9 cellular contexts compared by ENCODE assay signal in the genomic region with DNA sequence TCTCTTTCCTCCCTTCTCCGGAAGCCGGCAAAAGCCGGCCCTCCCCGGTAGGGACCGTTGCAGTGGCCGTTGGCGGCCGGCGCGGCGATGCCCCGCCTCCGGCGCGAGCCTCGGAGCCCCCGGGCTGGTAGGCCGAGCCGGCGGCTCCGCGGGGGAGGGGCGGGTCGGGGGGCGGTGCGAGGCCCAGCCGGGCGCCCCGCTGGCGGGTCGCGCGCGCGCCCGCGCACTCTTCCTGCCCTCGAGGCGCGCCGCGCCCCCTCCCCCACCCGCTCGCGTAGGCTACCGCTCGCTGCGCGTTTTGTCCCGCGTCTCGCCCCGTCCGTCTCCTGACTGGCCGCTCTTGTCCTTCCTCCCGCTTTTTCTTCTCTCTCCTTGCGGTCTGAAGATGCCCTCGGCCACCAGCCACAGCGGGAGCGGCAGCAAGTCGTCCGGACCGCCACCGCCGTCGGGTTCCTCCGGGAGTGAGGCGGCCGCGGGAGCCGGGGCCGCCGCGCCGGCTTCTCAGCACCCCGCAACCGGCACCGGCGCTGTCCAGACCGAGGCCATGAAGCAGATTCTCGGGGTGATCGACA. TPM values are rescaled to one million over a fixed set of nuclear protein-coding genes. Genes with fewer than 3 reads are reported as not detected.
DNase-seq lines count a peak whose midpoint lies in the region; ATAC-seq, FAIRE-seq and TF ChIP-seq lines count a peak whose summit lies in the region.
"Had no signal": no experiment of that assay in that cellular context is flagged by ENCODE, and none has a peak within 500 bp of the region (broad histone marks: within the 10 kb centered on the region; RNA-seq: fewer than 3 reads in every experiment).

No MANE protein-coding gene starts in this region.

- peak; percentile 83 to 90 (median 84) for DNase-seq in CD4-positive, CD25-positive, alpha-beta regulatory T cell
- DNase-seq in NK-92 (lab: John Stamatoyannopoulos, UW; ENCODE audit: unreplicated experiment) (peak; percentile 18), H1 (ENCODE audit: low read depth in 1 of 2, low spot score in 2 of 2) (peak; percentile 53 to 91), mesenteric fat pad (ENCODE audit: low spot score) (peak; percentile 95)
- DNase-seq in activated CD8-positive, alpha-beta memory T cell treated with anti-CD3 and anti-CD28 coated beads, Interleukin-2, amount 10 ng/mL, durations not matched to agents 7 days and 5 days: peak; percentile 93
- DNase-seq in stimulated activated CD8-positive, alpha-beta memory T cell treated with anti-CD3 and anti-CD28 coated beads, Interleukin-15, amount 100 ng/mL, for 1 hour (ENCODE audit: low read depth): peak; percentile 70

- peak overlapping the region; percentile 95 for H3K4me3 ChIP-seq in CD4-positive, CD25-positive, alpha-beta regulatory T cell (ENCODE audit: low read depth, low read length)
- H3K4me3 ChIP-seq in H1 (ENCODE audit: extremely low read depth in 1 of 4, insufficient read depth in 2 of 4, low read depth in 3 of 4, low read length in 4 of 4): peak overlapping the region; percentile 86 to 96 (median 94)

- FAIRE-seq in H1 (lab: Jason Lieb, UNC): no peak
- FAIRE-seq: islet of Langerhans had no signal

- H3K27ac ChIP-seq in CD4-positive, CD25-positive, alpha-beta regulatory T cell (ENCODE audit: insufficient read depth, low read length, poor library complexity, severe bottlenecking): peak overlapping the region; percentile 99
- H3K27ac ChIP-seq in H1 (ENCODE audit: low read depth, low read length): peak overlapping the region; percentile 85

- peaks cover 10% of the 10 kb centered on the region for H3K27me3 Mint-ChIP-seq in CD4-positive, CD25-positive, alpha-beta regulatory T cell
- H3K27me3 Mint-ChIP-seq in activated CD8-positive, alpha-beta memory T cell treated with anti-CD3 and anti-CD28 coated beads, Interleukin-2, amount 10 ng/mL, durations not matched to agents 7 days and 5 days: no peaks in the 10 kb centered on the region

- H3K18ac ChIP-seq in H1 (ENCODE audit: extremely low read depth, low read length): peak overlapping the region; percentile 96

- H2BK20ac ChIP-seq in H1 (ENCODE audit: low read length): no peak overlapping the region

- H3K9me3 Mint-ChIP-seq in CD4-positive, CD25-positive, alpha-beta regulatory T cell: peaks cover 0 to 1% (median 0%) of the 10 kb centered on the region in 7 donors
- no peaks in the 10 kb centered on the region for H3K9me3 Mint-ChIP-seq in activated CD8-positive, alpha-beta memory T cell treated with anti-CD3 and anti-CD28 coated beads, Interleukin-2, amount 10 ng/mL, durations not matched to agents 7 days and 5 days (ENCODE audit: low read depth)

- H2AK5ac ChIP-seq in H1 (ENCODE audit: low read depth, low read length): peak overlapping the region; percentile 79; the same call in 1 of the 2 replicates

- peak in 1 of 2 experiments; percentile 33; a peak in 1 of 3 replicates for TF ChIP-seq EP300 in H1 (IDR thresholded peaks at IDR 0.05; ENCODE audit: borderline replicate concordance in 1 of 2, low read depth in 2 of 2, low read length in 2 of 2)

- H3K79me2 ChIP-seq in H1 (ENCODE audit: control insufficient read depth in 1 of 2, insufficient read depth in 2 of 2, low read length in 2 of 2): peaks cover 44 to 50% of the 10 kb centered on the region in 2 experiments

- H2AFZ ChIP-seq in H1 (ENCODE audit: low read length): no peak overlapping the region

- no peak overlapping the region for H3K23ac ChIP-seq in H1 (ENCODE audit: insufficient read length)

- POLR2A ChIA-PET in H1 (lab: Charles Lee; ENCODE audit: partially characterized antibody): interaction anchor here (1.0 to 13.0 kb wide), 13 partner anchors 7 to 306 kb away, joined by 3 to 176 read pairs (median 4); partner anchors contain the start of genes ABTB2 and NAT10

- peaks cover 49% of the 10 kb centered on the region for H3K4me1 ChIP-seq in CD4-positive, CD25-positive, alpha-beta regulatory T cell (ENCODE audit: control insufficient read depth, insufficient read depth, low read length, poor library complexity, severe bottlenecking)
- peaks cover 0 to 5% (median 3%) of the 10 kb centered on the region in 4 experiments; a peak in 4 of 7 replicates for H3K4me1 ChIP-seq in H1 (replicated peaks in 1 of 4; ENCODE audit: control insufficient read depth in 3 of 4, insufficient read depth in 4 of 4, low read length in 3 of 4)

- no peak overlapping the region for H2BK12ac ChIP-seq in H1 (ENCODE audit: low read depth, low read length)

- TF ChIP-seq POLR2A in H1 (IDR thresholded peaks at IDR 0.05; ENCODE audit: control extremely low read depth in 1 of 2, low read depth in 2 of 2, low read length in 2 of 2): peak; percentile 64 to 76

- H3K14ac ChIP-seq in H1 (ENCODE audit: insufficient read length): peak overlapping the region; percentile 25

- H2BK15ac ChIP-seq in H1 (ENCODE audit: low read length): no peak overlapping the region

- peak overlapping the region; percentile 86 for H3K56ac ChIP-seq in H1 (replicated peaks; ENCODE audit: insufficient read length, low read depth, low read length)

- WGBS in H1 (ENCODE audit: extremely low coverage in 1 of 2, insufficient coverage in 1 of 2, insufficient read length in 1 of 2, insufficient replicate concordance in 2 of 2, low coverage in 1 of 2, low lambda C conversion rate in 2 of 2, missing lambda C conversion rate in 1 of 2), 2 experiments: 0% methylated on average over 28 of the region's 82 CpGs; no CpG with 5 or more reads in 1 of the 2 experiments

- H3K36me3 Mint-ChIP-seq in CD4-positive, CD25-positive, alpha-beta regulatory T cell: peaks cover 8% of the 10 kb centered on the region
- peaks cover 27% of the 10 kb centered on the region for H3K36me3 Mint-ChIP-seq in activated CD8-positive, alpha-beta memory T cell treated with anti-CD3 and anti-CD28 coated beads, Interleukin-2, amount 10 ng/mL, durations not matched to agents 7 days and 5 days

- CTCF ChIA-PET in activated CD8-positive, alpha-beta memory T cell treated with anti-CD3 and anti-CD28 coated beads, Interleukin-2, amount 10 ng/mL, durations not matched to agents 7 days and 5 days (lab: Charles Lee): interaction anchor here (1.6 to 2.8 kb wide), 4 partner anchors 24 to 122 kb away, joined by 4 to 14 read pairs (median 6); partner anchors contain the start of gene NAT10
- CTCF ChIA-PET in H1 (lab: Charles Lee; ENCODE audit: partially characterized antibody): interaction anchor here (1.1 to 1.4 kb wide), 2 partner anchors 36 to 43 kb away, joined by 3 to 6 read pairs; no protein-coding TSS in a partner anchor

- H3K4ac ChIP-seq in H1 (replicated peaks; ENCODE audit: insufficient read length, low read depth, low read length): peak overlapping the region; percentile 97

- H3K79me1 ChIP-seq in H1 (ENCODE audit: low read depth, low read length): no peaks in the 10 kb centered on the region

- no peak overlapping the region for H2BK120ac ChIP-seq in H1 (replicated peaks; ENCODE audit: low read depth, low read length)

- TF ChIP-seq RAD21 in H1 (IDR thresholded peaks at IDR 0.05 in 1 of 2, conservative IDR thresholded peaks at IDR 0.05 in 1 of 2; ENCODE audit: low read depth in 2 of 2, low read length in 2 of 2): no peak

- H3K27me3 ChIP-seq in CD4-positive, CD25-positive, alpha-beta regulatory T cell (ENCODE audit: control insufficient read depth, insufficient read depth, low read length): no peaks in the 10 kb centered on the region
- no peaks in the 10 kb centered on the region for H3K27me3 ChIP-seq in H1 (replicated peaks in 1 of 4; ENCODE audit: control insufficient read depth in 3 of 4, extremely low read depth in 1 of 4, insufficient read depth in 3 of 4, low read length in 3 of 4)

- peak overlapping the region; percentile 96 for H4K8ac ChIP-seq in H1 (ENCODE audit: extremely low read depth, insufficient read depth, low read length)

- peaks cover 13 to 41% (median 27%) of the 10 kb centered on the region in 4 donors for H3K4me1 Mint-ChIP-seq in CD4-positive, CD25-positive, alpha-beta regulatory T cell
- peaks cover 31% of the 10 kb centered on the region for H3K4me1 Mint-ChIP-seq in activated CD8-positive, alpha-beta memory T cell treated with anti-CD3 and anti-CD28 coated beads, Interleukin-2, amount 10 ng/mL, durations not matched to agents 7 days and 5 days

- H3K23me2 ChIP-seq in H1 (ENCODE audit: low read depth, low read length): no peaks in the 10 kb centered on the region

- H3K4me3 Mint-ChIP-seq in CD4-positive, CD25-positive, alpha-beta regulatory T cell: peak overlapping the region; percentile 93 to 100 (median 99)
- peak overlapping the region; percentile 98 for H3K4me3 Mint-ChIP-seq in activated CD8-positive, alpha-beta memory T cell treated with anti-CD3 and anti-CD28 coated beads, Interleukin-2, amount 10 ng/mL, durations not matched to agents 7 days and 5 days

- peak; percentile 68 to 69 for ATAC-seq in CD4-positive, CD25-positive, alpha-beta regulatory T cell (ENCODE audit: low read depth in 2 of 2)
- ATAC-seq in GM19397 (IDR thresholded peaks at IDR 0.05; ENCODE audit: unreplicated experiment): peak; percentile 69
- ATAC-seq in HG03565 (IDR thresholded peaks at IDR 0.05; ENCODE audit: unreplicated experiment): peak; percentile 42
- peak; percentile 77 for ATAC-seq in activated CD8-positive, alpha-beta memory T cell treated with anti-CD3 and anti-CD28 coated beads, Interleukin-2, amount 10 ng/mL, durations not matched to agents 7 days and 5 days

- peak overlapping the region; percentile 97 for H4K5ac ChIP-seq in H1 (ENCODE audit: insufficient read length, low read depth, low read length)

- H4K91ac ChIP-seq in H1 (replicated peaks; ENCODE audit: insufficient read length, low read length): peak overlapping the region; percentile 86

- H4K20me1 ChIP-seq in H1 (replicated peaks in 1 of 2; ENCODE audit: control insufficient read depth in 1 of 2, insufficient read depth in 2 of 2, low read length in 2 of 2): peaks cover 6% of the 10 kb centered on the region in 2 experiments

- no peak for TF ChIP-seq CTCF in H1 (IDR thresholded peaks at IDR 0.05; ENCODE audit: control extremely low read depth in 1 of 3, insufficient read depth in 1 of 3, low read depth in 1 of 3, low read length in 3 of 3)

- H3K9ac ChIP-seq in H1 (replicated peaks in 1 of 4; ENCODE audit: extremely low read depth in 1 of 4, low read depth in 3 of 4, low read length in 3 of 4): peak overlapping the region; percentile 88 to 98 (median 96)

- H3K4me2 ChIP-seq in H1 (ENCODE audit: insufficient read depth in 1 of 2, low read depth in 2 of 2, low read length in 2 of 2): peak overlapping the region; percentile 57 to 79

- no peaks in the 10 kb centered on the region for H3K9me3 ChIP-seq in CD4-positive, CD25-positive, alpha-beta regulatory T cell (ENCODE audit: control insufficient read depth in 2 of 2, low read length in 2 of 2)
- H3K9me3 ChIP-seq in H1 (ENCODE audit: insufficient read depth in 2 of 2, low read depth in 1 of 2, low read length in 1 of 2): no peaks in the 10 kb centered on the region; a peak in 1 of 4 replicates

- no peaks in the 10 kb centered on the region for H3K36me3 ChIP-seq in CD4-positive, CD25-positive, alpha-beta regulatory T cell (ENCODE audit: control insufficient read depth, insufficient read depth, low read length)
- peaks cover 0 to 23% (median 4%) of the 10 kb centered on the region in 4 experiments; a peak in 3 of 8 replicates for H3K36me3 ChIP-seq in H1 (ENCODE audit: control insufficient read depth in 2 of 4, insufficient read depth in 4 of 4, low read length in 3 of 4)

- H2BK5ac ChIP-seq in H1 (ENCODE audit: low read depth, low read length): peak overlapping the region; percentile 95

- peak overlapping the region; percentile 98 to 99 (median 99) for H3K27ac Mint-ChIP-seq in CD4-positive, CD25-positive, alpha-beta regulatory T cell
- H3K27ac Mint-ChIP-seq in activated CD8-positive, alpha-beta memory T cell treated with anti-CD3 and anti-CD28 coated beads, Interleukin-2, amount 10 ng/mL, durations not matched to agents 7 days and 5 days: peak overlapping the region; percentile 97

RNA-seq across cellular contexts. Expression of gene CAPRIN1, which starts 0.6 kb away (rescaled TPM):
- total RNA-seq in CD4-positive, CD25-positive, alpha-beta regulatory T cell: 132 TPM
- 100 to 1,000 TPM in 2 of 4 donors, 10 to 100 TPM in 2; 83.4 to 111 (median 98.4) TPM for polyA plus RNA-seq in CD4-positive, CD25-positive, alpha-beta regulatory T cell
- 100 to 1,000 TPM; 227 to 267 TPM for total RNA-seq in activated CD8-positive, alpha-beta memory T cell treated with anti-CD3 and anti-CD28 coated beads, Interleukin-2, amount 10 ng/mL, durations not matched to agents 7 days and 5 days
- 295 and 317 TPM in 2 replicates for total RNA-seq in H1 (2021; fragmentation: NEBNext Ultra II Directional; extraction: Animal tissue kit (Norgen Biotek cat#: 25700))
- 164 and 221 TPM in 2 replicates for polyA plus RNA-seq in H1 (2011; rRNA removed)
- polyA plus RNA-seq in H1 (2011; cell fraction: cytosol; rRNA removed): 167 TPM
- 216 TPM for polyA plus RNA-seq in H1 (2011; cell fraction: nucleus; rRNA removed)
- 172 to 249 TPM (median 202 TPM) in 4 replicates for polyA plus RNA-seq in H1 (2012, experiment 1 of 2)
- 23.5 TPM for polyA plus RNA-seq in H1 (2012, experiment 2 of 2)
- 191 TPM for polyA plus RNA-seq in H1 (2013, experiment 1 of 2)
- 186 TPM for polyA plus RNA-seq in H1 (2013, experiment 2 of 2)
- polyA minus RNA-seq in H1 (2011; rRNA and poly(A)+ RNA removed): 477 and 512 TPM in 2 replicates
- 178 TPM for polyA minus RNA-seq in H1 (2011; cell fraction: cytosol; rRNA and poly(A)+ RNA removed)
- polyA minus RNA-seq in H1 (2011; cell fraction: nucleus; rRNA and poly(A)+ RNA removed): 276 TPM
- total RNA-seq in mesenteric fat pad: 178 TPM

RNA-seq across cellular contexts. Expression of gene NAT10, which starts 53.3 kb away (rescaled TPM):
- 48.8 TPM for total RNA-seq in CD4-positive, CD25-positive, alpha-beta regulatory T cell
- polyA plus RNA-seq in CD4-positive, CD25-positive, alpha-beta regulatory T cell: 10 to 100 TPM; 24.8 to 42.2 (median 32.3) TPM
- total RNA-seq in activated CD8-positive, alpha-beta memory T cell treated with anti-CD3 and anti-CD28 coated beads, Interleukin-2, amount 10 ng/mL, durations not matched to agents 7 days and 5 days: 10 to 100 TPM; 63.8 to 93.9 TPM
- 88.7 and 89.6 TPM in 2 replicates for total RNA-seq in H1 (2021; fragmentation: NEBNext Ultra II Directional; extraction: Animal tissue kit (Norgen Biotek cat#: 25700))
- polyA plus RNA-seq in H1 (2011; rRNA removed): 66.3 and 67.5 TPM in 2 replicates
- polyA plus RNA-seq in H1 (2011; cell fraction: cytosol; rRNA removed): 53.5 TPM
- 101 TPM for polyA plus RNA-seq in H1 (2011; cell fraction: nucleus; rRNA removed)
- polyA plus RNA-seq in H1 (2012, experiment 1 of 2): 64.5 to 72.7 TPM (median 70.6 TPM) in 4 replicates
- 45.7 TPM for polyA plus RNA-seq in H1 (2012, experiment 2 of 2)
- polyA plus RNA-seq in H1 (2013, experiment 1 of 2): 66.8 TPM
- 60.0 TPM for polyA plus RNA-seq in H1 (2013, experiment 2 of 2)
- 99.2 and 104 TPM in 2 replicates for polyA minus RNA-seq in H1 (2011; rRNA and poly(A)+ RNA removed)
- polyA minus RNA-seq in H1 (2011; cell fraction: cytosol; rRNA and poly(A)+ RNA removed): 56.5 TPM
- polyA minus RNA-seq in H1 (2011; cell fraction: nucleus; rRNA and poly(A)+ RNA removed): 56.3 TPM
- total RNA-seq in mesenteric fat pad: 46.6 TPM

Comparison
In these comparisons a context has a peak if more than half of its experiments do, and no peak if none do; other contexts are left out.
1. Peak in every context shown above with its lines: DNase-seq, ATAC-seq, H3K4me3 ChIP-seq and H3K27ac ChIP-seq.
2. DNase-seq: peak in every context shown above with its lines; median percentile 95 in mesenteric fat pad; 93 in activated CD8-positive, alpha-beta memory T cell treated with anti-CD3 and anti-CD28 coated beads, Interleukin-2, amount 10 ng/mL, durations not matched to agents 7 days and 5 days; 84 in CD4-positive, CD25-positive, alpha-beta regulatory T cell; 72 in H1; 70 in stimulated activated CD8-positive, alpha-beta memory T cell treated with anti-CD3 and anti-CD28 coated beads, Interleukin-15, amount 100 ng/mL, for 1 hour; 18 in NK-92.